Comparison of ENCODE assay signal across 13 cellular contexts in the genomic region with DNA sequence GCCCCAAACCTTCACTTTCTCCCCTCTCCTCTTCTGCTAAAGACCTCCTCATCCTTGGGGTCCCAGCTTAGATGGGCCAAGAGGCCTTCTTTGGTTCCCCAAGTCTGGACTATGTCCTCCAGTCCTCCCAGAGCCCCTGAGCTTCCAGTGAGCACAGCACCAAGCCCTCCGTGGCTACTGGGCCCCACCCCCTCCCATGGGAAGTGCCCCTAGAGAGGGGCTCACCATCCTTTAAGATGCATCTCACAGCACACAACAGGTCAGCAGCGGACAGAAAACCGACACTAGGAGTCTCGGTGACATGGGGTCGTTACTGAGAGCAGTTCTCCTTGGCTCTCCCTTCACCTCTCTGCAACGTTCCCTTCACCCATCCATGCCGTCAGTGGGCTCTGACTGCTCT. TPM values are rescaled to one million over a fixed set of nuclear protein-coding genes. Genes with fewer than 3 reads are reported as not detected.
DNase-seq lines count a peak whose midpoint lies in the region; ATAC-seq, FAIRE-seq and TF ChIP-seq lines count a peak whose summit lies in the region.
"Had no signal": no experiment of that assay in that cellular context is flagged by ENCODE, and none has a peak within 500 bp of the region (broad histone marks: within the 10 kb centered on the region; RNA-seq: fewer than 3 reads in every experiment).

No MANE protein-coding gene starts in this region.

- no peak for FAIRE-seq in kidney (lab: Jason Lieb, UNC)

- peaks cover 33% of the 10 kb centered on the region for H3K4me1 Mint-ChIP-seq in GM23338

- H3K9me2 ChIP-seq in GM23338 (ENCODE audit: insufficient read depth) (no peaks in the 10 kb centered on the region), PC-9 (ENCODE audit: insufficient read depth) (no peaks in the 10 kb centered on the region)

- H3K27me3 Mint-ChIP-seq in GM23338 (ENCODE audit: insufficient read depth, low read depth, poor library complexity) = peaks cover 25% of the 10 kb centered on the region

- H3K9me3 Mint-ChIP-seq in GM23338 = no peaks in the 10 kb centered on the region
- H3K9me3 Mint-ChIP-seq: dendritic cell treated with granulocyte-macrophage colony-stimulating factor and Interleukin-4, amounts not matched to agents 40 ng/mL and 50 ng/mL, for 4 days had no signal

- DNase-seq in GM23338 (ENCODE audit: low spot score) (no peak), adipocyte (ENCODE audit: low read depth) (no peak), kidney (peak; percentile 59), prostate gland (ENCODE audit: low spot score) (no peak), PC-9 (no peak)
- peak; percentile 1 for DNase-seq in stimulated activated naive CD8-positive, alpha-beta T cell treated with anti-CD3 and anti-CD28 coated beads, Interleukin-15, Interleukin-2, amounts not matched to agents 100 U/mL and 50 U/mL, for 24 hours
- DNase-seq: Calu3, NCI-H748 treated with DMSO at 0.1 percent for 48 hours had no signal

- H2AFZ ChIP-seq in GM23338 (peak overlapping the region; percentile 43; the same call in 1 of the 2 replicates), PC-9 (no peak overlapping the region)

- H3K36me3 ChIP-seq in GM23338 (ENCODE audit: insufficient read depth) = no peaks in the 10 kb centered on the region
- peaks cover 34% of the 10 kb centered on the region for H3K36me3 ChIP-seq in adipocyte (ENCODE audit: control insufficient read depth, insufficient read depth, low read length, severe bottlenecking)
- peaks cover 0 to 7% of the 10 kb centered on the region in 2 donors for H3K36me3 ChIP-seq in kidney (ENCODE audit: control insufficient read depth in 1 of 2, insufficient read depth in 2 of 2, low read length in 2 of 2)
- no peaks in the 10 kb centered on the region for H3K36me3 ChIP-seq in prostate gland
- no peaks in the 10 kb centered on the region for H3K36me3 ChIP-seq in PC-9 (ENCODE audit: low read depth)
- H3K36me3 ChIP-seq: ovary had no signal

- H3K36me3 Mint-ChIP-seq in GM23338 (ENCODE audit: low read depth) = no peaks in the 10 kb centered on the region

- no TSS peak for BruUV-seq in PC-9 (replicated peaks; lab: Mats Ljungman, UMichigan)

- no peak for TF ChIP-seq POLR2A in prostate gland (IDR thresholded peaks at IDR 0.05)

- H3K4me2 ChIP-seq in GM23338 (no peak overlapping the region), PC-9 (no peak overlapping the region)

- 0 out of 2 replicates have a peak, but pooled peaks cover 3% of the 10 kb centered on the region for H3F3A ChIP-seq in GM23338 (replicated peaks; ENCODE audit: low read depth)
- no peaks in the 10 kb centered on the region for H3F3A ChIP-seq in PC-9 (ENCODE audit: insufficient read depth, low read depth)

- no peaks in the 10 kb centered on the region for H3K9me3 ChIP-seq in adipocyte (ENCODE audit: control insufficient read depth, low read length)
- H3K9me3 ChIP-seq in kidney (ENCODE audit: control insufficient read depth in 1 of 2, low read length in 2 of 2) = no peaks in the 10 kb centered on the region
- no peaks in the 10 kb centered on the region for H3K9me3 ChIP-seq in prostate gland
- no peaks in the 10 kb centered on the region for H3K9me3 ChIP-seq in PC-9 (ENCODE audit: insufficient read depth, low read depth)
- H3K9me3 ChIP-seq: ovary had no signal

- no peaks in the 10 kb centered on the region; the same call in 1 of the 2 replicates for H3K4me1 ChIP-seq in GM23338 (ENCODE audit: insufficient read depth)
- peaks cover 37% of the 10 kb centered on the region for H3K4me1 ChIP-seq in adipocyte (ENCODE audit: control insufficient read depth, insufficient read depth, low read length)
- H3K4me1 ChIP-seq in kidney (ENCODE audit: control insufficient read depth in 1 of 2, insufficient read depth in 1 of 2, low read depth in 1 of 2, low read length in 2 of 2) = peaks cover 9 to 17% of the 10 kb centered on the region in 2 donors
- no peaks in the 10 kb centered on the region for H3K4me1 ChIP-seq in prostate gland (replicated peaks)
- H3K4me1 ChIP-seq in PC-9 (replicated peaks; ENCODE audit: insufficient read depth) = no peaks in the 10 kb centered on the region

- intact Hi-C loops in kidney (cut with DNase I) (no loop called here), prostate gland (cut with DNase I) (no loop called here), PC-9 (cut with micrococcal nuclease; ENCODE audit: unreplicated experiment) (no loop called here)

- peaks cover 21% of the 10 kb centered on the region for H3K27me3 ChIP-seq in GM23338 (ENCODE audit: insufficient read depth)
- no peaks in the 10 kb centered on the region for H3K27me3 ChIP-seq in adipocyte (replicated peaks; ENCODE audit: control insufficient read depth, insufficient read depth, low read length)
- H3K27me3 ChIP-seq in prostate gland (replicated peaks; ENCODE audit: insufficient read depth) = no peaks in the 10 kb centered on the region
- H3K27me3 ChIP-seq in PC-9 (ENCODE audit: insufficient read depth, low read depth) = peaks cover 67% of the 10 kb centered on the region
- H3K27me3 ChIP-seq: ovary had no signal

- H3K27ac Mint-ChIP-seq in GM23338 = no peak overlapping the region
- H3K27ac Mint-ChIP-seq: dendritic cell treated with granulocyte-macrophage colony-stimulating factor and Interleukin-4, amounts not matched to agents 40 ng/mL and 50 ng/mL, for 4 days had no signal

- TF ChIP-seq CTCF in GM23338 (conservative IDR thresholded peaks at IDR 0.05; ENCODE audit: low read depth in 2 of 2) (no peak), kidney (IDR thresholded peaks at IDR 0.05; ENCODE audit: borderline replicate concordance, extremely low read depth, insufficient read depth) (no peak), prostate gland (IDR thresholded peaks at IDR 0.05) (no peak), PC-9 (conservative IDR thresholded peaks at IDR 0.05) (no peak)

- WGBS in prostate gland = 85% methylated on average over 4 of the region's 7 CpGs

- H3K4me3 ChIP-seq in GM23338 (no peak overlapping the region), adipocyte (ENCODE audit: low read length) (peak overlapping the region; percentile 85), kidney (ENCODE audit: low read length in 2 of 2) (peak overlapping the region; percentile 71 to 81), prostate gland (peak overlapping the region in 1 of 2 donors; percentile 6), PC-9 (no peak overlapping the region)
- H3K4me3 ChIP-seq: ovary had no signal

- ATAC-seq in GM23338 (no peak), GM21737 (IDR thresholded peaks at IDR 0.05; ENCODE audit: unreplicated experiment) (no peak), GM21515 (IDR thresholded peaks at IDR 0.05; ENCODE audit: unreplicated experiment) (no peak)
- ATAC-seq in stimulated activated naive CD8-positive, alpha-beta T cell treated with anti-CD3 and anti-CD28 coated beads, Interleukin-15, Interleukin-2, amounts not matched to agents 100 U/mL and 50 U/mL, for 24 hours = no peak

- no peaks in the 10 kb centered on the region for H3K79me2 ChIP-seq in GM23338 (replicated peaks; ENCODE audit: insufficient read depth)
- H3K79me2 ChIP-seq in PC-9 (ENCODE audit: low read depth) = no peaks in the 10 kb centered on the region

- no peak overlapping the region for H3K4me3 Mint-ChIP-seq in GM23338
- H3K4me3 Mint-ChIP-seq: dendritic cell treated with granulocyte-macrophage colony-stimulating factor and Interleukin-4, amounts not matched to agents 40 ng/mL and 50 ng/mL, for 4 days had no signal

- H3K27ac ChIP-seq in GM23338 (ENCODE audit: low read depth) (no peak overlapping the region), kidney (ENCODE audit: low read depth in 2 of 2, low read length in 2 of 2) (peak overlapping the region; percentile 81 to 87), prostate gland (peak overlapping the region in 1 of 2 donors; percentile 3), PC-9 (no peak overlapping the region)
- H3K27ac ChIP-seq: ovary had no signal

- H3K9ac ChIP-seq in adipocyte (ENCODE audit: low read length) (peak overlapping the region; percentile 91), kidney (ENCODE audit: low read length in 2 of 2) (peak overlapping the region; percentile 56 to 83)

- CTCF ChIA-PET in PC-9 (lab: Charles Lee) = no interaction called here

- POLR2A ChIA-PET in PC-9 (lab: Charles Lee; ENCODE audit: unreplicated experiment) = no interaction called here

- H4K20me1 ChIP-seq in GM23338 (replicated peaks; ENCODE audit: insufficient read depth) (no peaks in the 10 kb centered on the region; the same call in 1 of the 2 replicates), PC-9 (ENCODE audit: insufficient read depth) (0 out of 2 replicates have a peak, but pooled peaks cover 5% of the 10 kb centered on the region)

TF ChIP-seq in GM23338, 12 proteins besides CTCF, POLR2A, EP300 and RAD21 (continues in another document):
- TF ChIP-seq EZH2 (IDR thresholded peaks at IDR 0.05; ENCODE audit: low read depth, unreplicated experiment) (no peak), NANOG (IDR thresholded peaks at IDR 0.05; ENCODE audit: borderline replicate concordance) (no peak), STAT1 (IDR thresholded peaks at IDR 0.05; ENCODE audit: unreplicated experiment) (no peak), JUNB (IDR thresholded peaks at IDR 0.05; ENCODE audit: unreplicated experiment) (no peak)

RNA-seq across cellular contexts. Expression of a gene that starts 2.7 kb away (rescaled TPM):
- 0.42 and 0.89 TPM in 2 replicates for total RNA-seq in GM23338 (2014; rRNA removed; shearing (Covaris generic))
- 0.52 and 0.58 TPM in 2 replicates for polyA plus RNA-seq in GM23338 (2016; fragmentation: Nextera tagmentation; extraction: Ambion mirVana)
- 136 TPM for total RNA-seq in kidney
- polyA plus RNA-seq in kidney (ENCODE audit: insufficient read depth, low read depth, low replicate concordance) = 105 TPM
- total RNA-seq in prostate gland = 10 to 100 TPM; 16.2 to 37.3 TPM
- 0.53 TPM in 1 of 2 replicates, not detected in the other for total RNA-seq in PC-9 (2021)
- total RNA-seq: Calu3, MCF 10A had no signal

Comparison
In these comparisons a context has a peak if more than half of its experiments do, and no peak if none do; other contexts are left out.
1. DNase-seq: peak in kidney (single experiment) and stimulated activated naive CD8-positive, alpha-beta T cell treated with anti-CD3 and anti-CD28 coated beads, Interleukin-15, Interleukin-2, amounts not matched to agents 100 U/mL and 50 U/mL, for 24 hours (single experiment); none in GM23338 (single experiment), adipocyte (single experiment), prostate gland (single experiment) and PC-9 (0 of 2).
2. H3K27ac ChIP-seq: peak in kidney (2 of 2); none in GM23338 (single experiment) and PC-9 (single experiment).
3. H3K4me3 ChIP-seq: peak in adipocyte (single experiment) and kidney (2 of 2); none in GM23338 (single experiment) and PC-9 (single experiment).